8 cellular contexts compared by ENCODE assay signal in the genomic region with DNA sequence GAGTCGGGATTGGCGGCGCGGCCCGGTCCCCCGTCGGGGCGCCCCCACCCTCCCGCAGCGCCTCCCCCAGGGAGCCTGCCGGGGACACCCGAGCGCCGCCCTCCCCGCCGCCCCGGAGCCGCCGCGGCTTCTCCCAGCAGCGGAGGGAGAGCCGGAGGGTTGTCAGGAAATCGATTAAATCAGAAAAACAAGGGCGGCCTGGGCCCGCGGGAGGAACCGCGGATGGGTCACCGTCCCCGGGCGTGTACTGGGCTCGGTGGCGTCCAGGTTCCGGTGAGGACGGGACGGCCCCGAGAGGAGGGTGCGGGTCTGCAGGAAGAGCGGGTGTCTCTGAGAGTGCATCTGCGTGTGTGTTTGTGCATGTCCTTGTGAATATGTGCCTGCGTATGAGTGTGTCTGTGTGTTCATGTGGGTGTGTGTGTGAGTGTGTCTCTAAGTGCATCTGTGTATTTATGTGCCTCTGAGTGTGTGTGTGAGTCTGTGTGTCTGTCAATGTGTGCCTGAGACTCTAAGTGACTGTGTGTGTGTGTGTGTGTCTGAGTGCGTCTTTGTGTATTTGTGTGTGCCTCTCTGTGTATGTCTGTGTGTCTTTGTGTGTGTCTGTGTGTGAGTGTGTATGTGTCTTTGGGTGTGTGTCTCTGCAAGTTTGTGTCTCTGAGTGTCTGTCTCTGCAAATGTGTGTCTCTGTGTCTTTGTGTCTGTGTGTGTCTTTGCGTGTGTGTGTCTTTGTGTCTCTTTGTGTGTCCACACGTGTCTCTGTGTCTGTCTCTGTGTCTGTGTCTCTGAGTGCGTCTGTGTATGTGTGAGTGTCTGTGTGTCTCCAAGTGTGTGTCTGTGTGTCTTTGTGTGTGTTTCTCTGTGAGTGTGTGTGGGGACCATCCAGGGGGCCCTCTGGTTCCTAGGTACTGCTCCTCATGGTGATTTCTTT. TPM values are rescaled to one million over a fixed set of nuclear protein-coding genes. Genes with fewer than 3 reads are reported as not detected.
DNase-seq lines count a peak whose midpoint lies in the region; ATAC-seq and TF ChIP-seq lines count a peak whose summit lies in the region.

No MANE protein-coding gene starts in this region.

- 0 out of 2 replicates have a peak, but pooled peaks cover 7% of the 10 kb centered on the region for H3F3A ChIP-seq in GM23338 (replicated peaks; ENCODE audit: low read depth)
- H3F3A ChIP-seq in SU-DHL-6 (ENCODE audit: insufficient read depth) = no peaks in the 10 kb centered on the region

- ATAC-seq in GM23338 = peak; percentile 10
- ATAC-seq in GM19351 (IDR thresholded peaks at IDR 0.05; ENCODE audit: unreplicated experiment) = no peak

- in situ Hi-C loops in mammary epithelial cell (cut with MboI; ENCODE audit: low sequenced_read_pairs in 2 of 2) = loop anchor here in 1 of 2 donors (25.0 kb wide), 1 partner anchor 294 kb away; a partner anchor contains a TSS

- CTCF ChIA-PET in mammary epithelial cell (lab: Charles Lee; ENCODE audit: low non-redundant PET) = no interaction called here

- BruUV-seq in mammary epithelial cell (replicated peaks; lab: Mats Ljungman, UMichigan) = TSS peak; percentile 95

- TF ChIP-seq CTCF in GM23338 (conservative IDR thresholded peaks at IDR 0.05; ENCODE audit: low read depth in 2 of 2) (no peak), SU-DHL-6 (IDR thresholded peaks at IDR 0.05; ENCODE audit: insufficient read depth, low read length, poor library complexity, severe bottlenecking) (no peak), mammary epithelial cell (conservative IDR thresholded peaks at IDR 0.05 in 1 of 2, IDR thresholded peaks at IDR 0.05 in 1 of 2; ENCODE audit: extremely low read depth in 1 of 2, insufficient read depth in 1 of 2, low read depth in 1 of 2, low read length in 2 of 2) (no peak), lower leg skin (IDR thresholded peaks at IDR 0.05) (peak in 1 of 3 donors; percentile 62)

- H3K27me3 ChIP-seq in ACC112 (ENCODE audit: insufficient read depth, low read length) (no peaks in the 10 kb centered on the region), GM23338 (ENCODE audit: insufficient read depth) (peaks cover 28% of the 10 kb centered on the region), SU-DHL-6 (ENCODE audit: low read length) (no peaks in the 10 kb centered on the region), mammary epithelial cell (ENCODE audit: insufficient read depth, low read length) (no peaks in the 10 kb centered on the region), thymus (ENCODE audit: control insufficient read depth, insufficient read depth) (peaks cover 4% of the 10 kb centered on the region)

- H2AFZ ChIP-seq in ACC112 (ENCODE audit: low read length, unreplicated experiment) (no peak overlapping the region), GM23338 (peak overlapping the region; percentile 76), SU-DHL-6 (ENCODE audit: low read depth, low read length, severe bottlenecking) (no peak overlapping the region), mammary epithelial cell (ENCODE audit: low read depth, low read length) (peak overlapping the region; percentile 64)

- DNase-seq in GM23338 (ENCODE audit: low spot score) (peak; percentile 49), mammary epithelial cell (no peak), lower leg skin (ENCODE audit: low spot score in 2 of 2) (no peak), HPDE6-E6E7 (ENCODE audit: extremely low spot score) (no peak)

- H4K20me1 ChIP-seq in GM23338 (replicated peaks; ENCODE audit: insufficient read depth) (no peaks in the 10 kb centered on the region; the same call in 1 of the 2 replicates), SU-DHL-6 (ENCODE audit: low read depth, low read length) (no peaks in the 10 kb centered on the region), mammary epithelial cell (ENCODE audit: insufficient read depth, low read length) (no peaks in the 10 kb centered on the region)

- H3K79me2 ChIP-seq in ACC112 (ENCODE audit: control insufficient read depth, insufficient read depth, low read length, unreplicated experiment) = peaks cover 53% of the 10 kb centered on the region
- no peaks in the 10 kb centered on the region for H3K79me2 ChIP-seq in GM23338 (replicated peaks; ENCODE audit: insufficient read depth)
- H3K79me2 ChIP-seq in SU-DHL-6 (ENCODE audit: insufficient read depth, low read length) = no peaks in the 10 kb centered on the region
- peaks cover 55% of the 10 kb centered on the region for H3K79me2 ChIP-seq in mammary epithelial cell (ENCODE audit: insufficient read depth, low read length)

- no peak overlapping the region for H3K4me3 Mint-ChIP-seq in GM23338

- H3K9me3 Mint-ChIP-seq in GM23338 = peaks cover 3% of the 10 kb centered on the region; the same call in 2 of the 3 replicates

- H3K9me2 ChIP-seq in GM23338 (ENCODE audit: insufficient read depth) = no peaks in the 10 kb centered on the region
- H3K9me2 ChIP-seq in SU-DHL-6 (replicated peaks; ENCODE audit: insufficient read depth, low read length) = no peaks in the 10 kb centered on the region

- H3K36me3 ChIP-seq in ACC112 (ENCODE audit: insufficient read depth, low read length) (no peaks in the 10 kb centered on the region), GM23338 (ENCODE audit: insufficient read depth) (no peaks in the 10 kb centered on the region), SU-DHL-6 (ENCODE audit: low read length) (no peaks in the 10 kb centered on the region), mammary epithelial cell (ENCODE audit: insufficient read depth, low read length) (no peaks in the 10 kb centered on the region), thymus (ENCODE audit: control insufficient read depth, insufficient read depth) (no peaks in the 10 kb centered on the region)

- H3K27ac ChIP-seq in ACC112 (ENCODE audit: low read depth, low read length) (peak overlapping the region; percentile 8; the same call in 1 of the 2 replicates), GM23338 (ENCODE audit: low read depth) (no peak overlapping the region), SU-DHL-6 (ENCODE audit: low read depth, low read length) (no peak overlapping the region), mammary epithelial cell (ENCODE audit: insufficient read depth, low read depth, low read length) (peak overlapping the region; percentile 63), thymus (ENCODE audit: low read depth) (peak overlapping the region; percentile 84)

- H3K27ac Mint-ChIP-seq in GM23338 = no peak overlapping the region

- H3K9ac ChIP-seq in SU-DHL-6 (ENCODE audit: low read length) (peak overlapping the region; percentile 16; the same call in 1 of the 2 replicates), mammary epithelial cell (ENCODE audit: insufficient read depth, low read length) (peak overlapping the region; percentile 82)

- dilution Hi-C loops in mammary epithelial cell (cut with HindIII; ENCODE audit: low sequenced_read_pairs) = loop anchor here (25.0 kb wide), 1 partner anchor 169 kb away; no protein-coding TSS in a partner anchor

- H3K27me3 Mint-ChIP-seq in GM23338 (ENCODE audit: insufficient read depth, low read depth, poor library complexity) = peaks cover 10% of the 10 kb centered on the region

- intact Hi-C loops in mammary epithelial cell (cut with micrococcal nuclease) (loop anchor here (1.0 kb wide), 2 partner anchors 28 to 47 kb away; no protein-coding TSS in a partner anchor), lower leg skin (cut with DNase I; ENCODE audit: low total_unique reads) (no loop called here)

- peaks cover 11% of the 10 kb centered on the region; the same call in 2 of the 3 replicates for H3K4me1 Mint-ChIP-seq in GM23338

- WGBS in mammary epithelial cell (ENCODE audit: low coverage, missing lambda C conversion rate) = 13% methylated on average over 14 of the region's 45 CpGs
- 2 to 4% methylated on average over 22 to 33 of the region's 45 CpGs for WGBS in lower leg skin, 2 donors
- 8% methylated on average over 45 of the region's 45 CpGs for WGBS in thymus

- H3K36me3 Mint-ChIP-seq in GM23338 (ENCODE audit: low read depth) = peaks cover 3% of the 10 kb centered on the region; the same call in 2 of the 3 replicates

- H3K9me3 ChIP-seq in SU-DHL-6 (ENCODE audit: insufficient read depth, low read length) = peaks cover 4% of the 10 kb centered on the region; the same call in 1 of the 2 replicates
- H3K9me3 ChIP-seq in mammary epithelial cell (replicated peaks; ENCODE audit: insufficient read depth, low read length) = no peaks in the 10 kb centered on the region
- no peaks in the 10 kb centered on the region for H3K9me3 ChIP-seq in thymus (ENCODE audit: control insufficient read depth)

- TF ChIP-seq POLR2A in lower leg skin (IDR thresholded peaks at IDR 0.05) = no peak

- peak overlapping the region; percentile 77 for H3K4me3 ChIP-seq in ACC112 (ENCODE audit: low read depth, low read length)
- H3K4me3 ChIP-seq in GM23338 = peak overlapping the region; percentile 79
- peak overlapping the region; percentile 38 for H3K4me3 ChIP-seq in SU-DHL-6 (ENCODE audit: insufficient read depth, low read length, poor library complexity, severe bottlenecking)
- peak overlapping the region; percentile 53 to 96 (median 74) for H3K4me3 ChIP-seq in mammary epithelial cell (replicated peaks in 1 of 3; ENCODE audit: insufficient read depth in 1 of 3, low read depth in 2 of 3, low read length in 3 of 3)
- peak overlapping the region; percentile 71 for H3K4me3 ChIP-seq in lower leg skin (ENCODE audit: low read depth, poor library complexity, severe bottlenecking)
- peak overlapping the region; percentile 89 for H3K4me3 ChIP-seq in thymus (ENCODE audit: low read length)

- peaks cover 30% of the 10 kb centered on the region for H3K4me1 ChIP-seq in ACC112 (ENCODE audit: control insufficient read depth, insufficient read depth, low read length, unreplicated experiment)
- no peaks in the 10 kb centered on the region; the same call in 1 of the 2 replicates for H3K4me1 ChIP-seq in GM23338 (ENCODE audit: insufficient read depth)
- H3K4me1 ChIP-seq in mammary epithelial cell (ENCODE audit: insufficient read depth, low read length) = peaks cover 32% of the 10 kb centered on the region
- peaks cover 22% of the 10 kb centered on the region for H3K4me1 ChIP-seq in thymus (ENCODE audit: control insufficient read depth, insufficient read depth, low read length)

- H3K4me2 ChIP-seq in GM23338 (peak overlapping the region; percentile 88), SU-DHL-6 (ENCODE audit: low read depth, low read length, poor library complexity, severe bottlenecking) (peak overlapping the region; percentile 51), mammary epithelial cell (ENCODE audit: insufficient read depth, low read depth, low read length) (peak overlapping the region; percentile 80)

RNA-seq across cellular contexts. Expression of a gene that starts 1.1 kb away (rescaled TPM):
- total RNA-seq in GM23338 (2014; rRNA removed; shearing (Covaris generic)) = 6.8 and 7.6 TPM in 2 replicates
- 2.1 and 2.4 TPM in 2 replicates for polyA plus RNA-seq in GM23338 (2016; fragmentation: Nextera tagmentation; extraction: Ambion mirVana)
- 10 to 100 TPM; 18.2 to 56.7 TPM for total RNA-seq in mammary epithelial cell
- polyA plus RNA-seq in mammary epithelial cell = 13.2 TPM
- 17.3 TPM for polyA minus RNA-seq in mammary epithelial cell
- total RNA-seq in lower leg skin = 10 to 100 TPM; 25.3 to 75.5 (median 45.3) TPM
- polyA plus RNA-seq in thymus = 12.9 TPM

RNA-seq across cellular contexts. Expression of a gene that starts 59.2 kb away (rescaled TPM):
- total RNA-seq in GM23338 (2014; rRNA removed; shearing (Covaris generic)) = 4.2 and 4.7 TPM in 2 replicates
- polyA plus RNA-seq in GM23338 (2016; fragmentation: Nextera tagmentation; extraction: Ambion mirVana) (0.99 and 1.2 TPM in 2 replicates), mammary epithelial cell (5.4 TPM), thymus (18.6 TPM)
- total RNA-seq in mammary epithelial cell (10 to 100 TPM; 12.6 to 18.0 TPM), lower leg skin (10 to 100 TPM; 65.5 to 98.7 (median 87.8) TPM)
- 12.0 TPM for polyA minus RNA-seq in mammary epithelial cell

Comparison
In these comparisons a context has a peak if more than half of its experiments do, and no peak if none do; other contexts are left out.
1. H2AFZ ChIP-seq: peak in GM23338 (single experiment) and mammary epithelial cell (single experiment); none in ACC112 (single experiment) and SU-DHL-6 (single experiment).
2. H3K27ac ChIP-seq: peak in ACC112 (single experiment), mammary epithelial cell (single experiment) and thymus (single experiment); none in GM23338 (single experiment) and SU-DHL-6 (single experiment).
3. H3K4me3 ChIP-seq: peak in every context shown above with its lines; median percentile 89 in thymus; 79 in GM23338; 77 in ACC112; 74 in mammary epithelial cell; 71 in lower leg skin; 38 in SU-DHL-6.
4. Peak in every context shown above with its lines, with median percentiles within 50 percentile points of each other: H3K4me2 ChIP-seq.